Comparison of ENCODE assay signal across 3 cellular contexts in the genomic region with DNA sequence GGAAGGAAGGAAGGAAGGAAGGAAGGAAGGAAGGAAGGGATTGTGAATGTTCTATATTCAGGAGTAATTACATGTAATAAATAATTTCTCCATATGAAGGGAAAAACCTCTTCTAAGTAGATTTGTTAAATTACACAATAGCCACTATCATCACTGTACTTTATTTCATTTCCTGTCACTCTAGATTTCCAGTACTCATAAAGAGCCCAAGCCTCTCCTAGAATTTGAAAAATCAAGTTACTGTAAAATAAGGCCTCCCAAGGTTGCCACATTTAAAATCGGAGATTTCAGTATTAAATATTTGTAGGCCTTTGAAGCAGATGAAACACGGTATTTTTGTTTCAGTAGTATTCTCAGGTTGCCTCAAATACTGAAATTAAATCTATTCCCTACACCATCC.
"Had no signal": no experiment of that assay in that cellular context is flagged by ENCODE, and none has a peak within 500 bp of the region (broad histone marks: within the 10 kb centered on the region; RNA-seq: fewer than 3 reads in every experiment).

No MANE protein-coding gene starts in this region.

- ATAC-seq: GM12878 had no signal

- DNase-seq: GDM1, GF-D8 had no signal

- H3K4me3 ChIP-seq: GM12878 had no signal
